16 cellular contexts compared by ENCODE assay signal in the genomic region with DNA sequence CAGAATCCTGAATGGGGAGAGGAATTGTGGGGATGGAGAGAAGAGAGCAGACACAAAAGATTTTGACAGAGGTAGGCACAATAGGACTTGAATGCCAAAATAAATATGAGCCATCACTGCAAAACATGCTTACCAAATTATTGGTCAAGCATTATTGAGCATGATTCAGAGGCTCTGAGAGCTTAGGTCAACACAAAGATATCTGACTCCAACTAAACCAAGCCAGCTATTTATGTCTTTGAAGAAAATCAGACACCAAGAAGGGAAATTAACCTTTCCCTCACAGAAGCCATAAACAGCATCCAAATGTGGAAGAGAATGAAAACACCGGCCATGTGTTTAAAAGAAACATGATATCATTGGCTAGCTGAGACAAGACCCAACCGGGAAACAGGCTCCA.
DNase-seq lines count a peak whose midpoint lies in the region; ATAC-seq and TF ChIP-seq lines count a peak whose summit lies in the region.
"Had no signal": no experiment of that assay in that cellular context is flagged by ENCODE, and none has a peak within 500 bp of the region (broad histone marks: within the 10 kb centered on the region; RNA-seq: fewer than 3 reads in every experiment).

No MANE protein-coding gene starts in this region.

- WGBS in mesenchymal stem cell, result no CpG with 5 or more reads among the region's 2 CpGs

- H3K27ac ChIP-seq in mesenchymal stem cell (ENCODE audit: low read length, poor library complexity, severe bottlenecking), result no peak overlapping the region

- H3K9me3 ChIP-seq in adipocyte (ENCODE audit: control insufficient read depth, low read length), result no peaks in the 10 kb centered on the region
- no peaks in the 10 kb centered on the region for H3K9me3 ChIP-seq in mesenchymal stem cell (ENCODE audit: control insufficient read depth, low read length)
- H3K9me3 ChIP-seq in mucosa of descending colon, result no peaks in the 10 kb centered on the region
- H3K9me3 ChIP-seq: right atrium auricular region had no signal

- no peak overlapping the region for H2BK12ac ChIP-seq in mesenchymal stem cell (ENCODE audit: low read length in 2 of 2)

- H3K4me1 Mint-ChIP-seq in HFFc6 (ENCODE audit: low read depth), result no peaks in the 10 kb centered on the region; the same call in 1 of the 2 replicates
- H3K4me1 Mint-ChIP-seq: activated CD8-positive, alpha-beta memory T cell treated with anti-CD3 and anti-CD28 coated beads, Interleukin-2, amount 10 ng/mL, durations not matched to agents 7 days and 5 days; activated naive CD8-positive, alpha-beta T cell treated with anti-CD3 and anti-CD28 coated beads for 36 hours had no signal

- ATAC-seq in GM21723 (IDR thresholded peaks at IDR 0.05; ENCODE audit: unreplicated experiment), result no peak
- no peak for ATAC-seq in GM21515 (IDR thresholded peaks at IDR 0.05; ENCODE audit: unreplicated experiment)
- no peak for ATAC-seq in mucosa of descending colon
- no peak for ATAC-seq in GM21423 (IDR thresholded peaks at IDR 0.05; ENCODE audit: unreplicated experiment)
- ATAC-seq: activated CD8-positive, alpha-beta memory T cell treated with anti-CD3 and anti-CD28 coated beads, Interleukin-2, amount 10 ng/mL, durations not matched to agents 7 days and 5 days had no signal

- no peak overlapping the region for H4K91ac ChIP-seq in mesenchymal stem cell (ENCODE audit: low read length)

- H3K4me3 ChIP-seq in adipocyte (ENCODE audit: low read length) (no peak overlapping the region), mesenchymal stem cell (ENCODE audit: insufficient read depth in 1 of 2, low read depth in 1 of 2, low read length in 2 of 2) (no peak overlapping the region), mucosa of descending colon (no peak overlapping the region)
- H3K4me3 ChIP-seq: right atrium auricular region had no signal

- H2AK5ac ChIP-seq in mesenchymal stem cell (ENCODE audit: low read length, severe bottlenecking), result no peak overlapping the region

- H3K27me3 Mint-ChIP-seq in HFFc6 (ENCODE audit: insufficient read depth), result no peaks in the 10 kb centered on the region
- H3K27me3 Mint-ChIP-seq: activated CD8-positive, alpha-beta memory T cell treated with anti-CD3 and anti-CD28 coated beads, Interleukin-2, amount 10 ng/mL, durations not matched to agents 7 days and 5 days; activated naive CD8-positive, alpha-beta T cell treated with anti-CD3 and anti-CD28 coated beads for 36 hours had no signal

- intact Hi-C loops in mucosa of descending colon (cut with DNase I, micrococcal nuclease), result no loop called here

- no peak overlapping the region for H3K18ac ChIP-seq in mesenchymal stem cell (ENCODE audit: low read depth in 1 of 2, low read length in 2 of 2)

- no peak overlapping the region for H2BK120ac ChIP-seq in mesenchymal stem cell (ENCODE audit: low read depth, low read length)

- H3K36me3 ChIP-seq in adipocyte (ENCODE audit: control insufficient read depth, insufficient read depth, low read length, severe bottlenecking) (no peaks in the 10 kb centered on the region), mesenchymal stem cell (ENCODE audit: control insufficient read depth in 1 of 2, insufficient read depth in 2 of 2, low read depth in 1 of 2, low read length in 2 of 2) (no peaks in the 10 kb centered on the region), mucosa of descending colon (ENCODE audit: low read depth) (no peaks in the 10 kb centered on the region)
- H3K36me3 ChIP-seq: right atrium auricular region had no signal

- peaks cover 7% of the 10 kb centered on the region for H3K36me3 Mint-ChIP-seq in HFFc6 (ENCODE audit: low read depth)
- H3K36me3 Mint-ChIP-seq: activated CD8-positive, alpha-beta memory T cell treated with anti-CD3 and anti-CD28 coated beads, Interleukin-2, amount 10 ng/mL, durations not matched to agents 7 days and 5 days; activated naive CD8-positive, alpha-beta T cell treated with anti-CD3 and anti-CD28 coated beads for 36 hours had no signal

- no peak overlapping the region for H4K8ac ChIP-seq in mesenchymal stem cell (ENCODE audit: low read length)

- DNase-seq in Caki2 (ENCODE audit: low read depth), result peak; percentile 26
- DNase-seq in HFFc6, result peak; percentile 18
- peak; percentile 4 for DNase-seq in adipocyte (ENCODE audit: low read depth)
- DNase-seq in mesenchymal stem cell, result no peak
- DNase-seq in mucosa of descending colon, result no peak
- DNase-seq: activated CD8-positive, alpha-beta memory T cell treated with anti-CD3 and anti-CD28 coated beads, Interleukin-2, amount 10 ng/mL, durations not matched to agents 7 days and 5 days; activated naive CD8-positive, alpha-beta T cell treated with anti-CD3 and anti-CD28 coated beads for 36 hours; C1 segment of cervical spinal cord; dermis blood vessel endothelial cell; foreskin melanocyte; GDM1; stimulated activated naive CD4-positive, alpha-beta T cell treated with Interleukin-2 at 50 U/mL for 16 hours had no signal

- H3K79me1 ChIP-seq in mesenchymal stem cell (replicated peaks; ENCODE audit: low read length, poor library complexity, severe bottlenecking), result no peaks in the 10 kb centered on the region

- no peak overlapping the region for H3K27ac Mint-ChIP-seq in HFFc6
- H3K27ac Mint-ChIP-seq: activated CD8-positive, alpha-beta memory T cell treated with anti-CD3 and anti-CD28 coated beads, Interleukin-2, amount 10 ng/mL, durations not matched to agents 7 days and 5 days; activated naive CD8-positive, alpha-beta T cell treated with anti-CD3 and anti-CD28 coated beads for 36 hours had no signal

- H3K4ac ChIP-seq in mesenchymal stem cell (ENCODE audit: low read depth in 1 of 2, low read length in 2 of 2), result no peak overlapping the region

- no peak overlapping the region for H3K4me3 Mint-ChIP-seq in HFFc6
- H3K4me3 Mint-ChIP-seq: activated CD8-positive, alpha-beta memory T cell treated with anti-CD3 and anti-CD28 coated beads, Interleukin-2, amount 10 ng/mL, durations not matched to agents 7 days and 5 days; activated naive CD8-positive, alpha-beta T cell treated with anti-CD3 and anti-CD28 coated beads for 36 hours had no signal

- H3K9me3 Mint-ChIP-seq in HFFc6, result peaks cover 19% of the 10 kb centered on the region
- H3K9me3 Mint-ChIP-seq: activated naive CD8-positive, alpha-beta T cell treated with anti-CD3 and anti-CD28 coated beads for 36 hours had no signal

- no peak overlapping the region for H2AFZ ChIP-seq in mesenchymal stem cell (ENCODE audit: low read depth, low read length)

- H3K4me1 ChIP-seq in adipocyte (ENCODE audit: control insufficient read depth, insufficient read depth, low read length) (peaks cover 14% of the 10 kb centered on the region), mesenchymal stem cell (ENCODE audit: control insufficient read depth, insufficient read depth, low read depth, low read length) (no peaks in the 10 kb centered on the region), mucosa of descending colon (ENCODE audit: low read depth) (no peaks in the 10 kb centered on the region)
- H3K4me1 ChIP-seq: right atrium auricular region had no signal

- no peak overlapping the region for H3K9ac ChIP-seq in adipocyte (ENCODE audit: low read length)
- peak overlapping the region; percentile 13 for H3K9ac ChIP-seq in mesenchymal stem cell (ENCODE audit: low read length)

- H3K23ac ChIP-seq in mesenchymal stem cell (ENCODE audit: low read length in 2 of 2), result no peak overlapping the region

- H3K27me3 ChIP-seq in adipocyte (replicated peaks; ENCODE audit: control insufficient read depth, insufficient read depth, low read length) (no peaks in the 10 kb centered on the region), mesenchymal stem cell (ENCODE audit: control insufficient read depth in 1 of 2, insufficient read depth in 1 of 2, low read length in 2 of 2) (no peaks in the 10 kb centered on the region)
- H3K27me3 ChIP-seq: right atrium auricular region had no signal

- TF ChIP-seq CTCF in HFFc6 (IDR thresholded peaks at IDR 0.05) (no peak), mucosa of descending colon (IDR thresholded peaks at IDR 0.05) (no peak)

- no peak overlapping the region for H3K4me2 ChIP-seq in mesenchymal stem cell (ENCODE audit: low read length, poor library complexity, severe bottlenecking)

- in situ Hi-C loops in Caki2 (cut with HindIII; ENCODE audit: low pct_unique_long_range_greater_than_20kb, low sequenced_read_pairs), result no loop called here

- no peak overlapping the region for H3K14ac ChIP-seq in mesenchymal stem cell (ENCODE audit: low read length in 2 of 2)

- no peak overlapping the region for H2BK15ac ChIP-seq in mesenchymal stem cell (ENCODE audit: low read depth, poor library complexity, severe bottlenecking)

- no peak overlapping the region for H2BK5ac ChIP-seq in mesenchymal stem cell (ENCODE audit: low read depth, low read length, poor library complexity, severe bottlenecking)

Comparison
In these comparisons a context has a peak if more than half of its experiments do, and no peak if none do; other contexts are left out.
1. DNase-seq: peak in Caki2 (single experiment), HFFc6 (single experiment) and adipocyte (single experiment); none in mesenchymal stem cell (single experiment) and mucosa of descending colon (0 of 3).